Comparison of ENCODE assay signal across 8 cellular contexts in the genomic region with DNA sequence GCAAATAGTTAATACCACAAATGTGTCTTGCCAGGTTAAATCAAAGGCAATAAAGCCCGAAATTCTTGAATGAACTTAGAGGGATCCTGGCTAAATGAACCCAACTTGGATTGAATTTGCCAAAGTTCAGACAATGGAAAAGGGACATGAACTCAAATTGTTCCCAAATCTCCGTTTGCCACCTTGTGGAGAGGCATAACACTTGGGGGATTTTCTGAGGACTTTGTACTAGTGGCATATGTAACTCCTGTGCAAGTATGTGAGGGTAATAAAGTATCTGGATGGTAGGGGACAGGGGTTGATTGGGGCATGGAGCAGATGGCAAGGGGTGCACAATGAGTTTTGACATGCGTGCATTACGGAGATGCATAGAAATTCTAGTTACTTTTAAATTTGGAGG. TPM values are rescaled to one million over a fixed set of nuclear protein-coding genes. Genes with fewer than 3 reads are reported as not detected.
A peak's percentile ranks its signal among the peaks of the same experiment; 100 is the strongest.
DNase-seq lines count a peak whose midpoint lies in the region; FAIRE-seq and TF ChIP-seq lines count a peak whose summit lies in the region.

No MANE protein-coding gene starts in this region.

- H3K4me1 ChIP-seq in hepatocyte (ENCODE audit: insufficient read depth), result peaks cover 14% of the 10 kb centered on the region
- H3K4me1 ChIP-seq in small intestine (ENCODE audit: control insufficient read depth in 2 of 2, insufficient read depth in 1 of 2, low read depth in 1 of 2, low read length in 1 of 2), result peaks cover 0 to 8% of the 10 kb centered on the region in 2 donors

- peaks cover 30% of the 10 kb centered on the region for H3K79me2 ChIP-seq in hepatocyte

- CTCF ChIA-PET in RWPE1 (lab: Yijun Ruan, JAX), result interaction anchor here (2.1 kb wide), 1 partner anchor 14 kb away, joined by 5 read pairs; no protein-coding TSS in a partner anchor

- H3K9me2 ChIP-seq in hepatocyte (replicated peaks; ENCODE audit: insufficient read depth), result no peaks in the 10 kb centered on the region

- WGBS in hepatocyte (ENCODE audit: low lambda C conversion rate, missing lambda C conversion rate), result 43% methylated on average over 4 of the region's 4 CpGs
- 19 to 64% (median 41%) methylated on average over 4 of the region's 4 CpGs for WGBS in small intestine, 3 donors

- H3K4me3 ChIP-seq in HFF-Myc (replicated peaks; ENCODE audit: low read depth, low read length) (peak overlapping the region; percentile 73; the same call in 1 of the 2 replicates), WI38 (ENCODE audit: low read depth, low read length) (peak overlapping the region; percentile 93), hepatocyte (peak overlapping the region; percentile 81), small intestine (ENCODE audit: low read depth in 1 of 2, low read length in 2 of 2) (peak overlapping the region in 1 of 2 donors; percentile 60)

- H3K36me3 ChIP-seq in hepatocyte (replicated peaks; ENCODE audit: insufficient read depth, low read depth) (no peaks in the 10 kb centered on the region), small intestine (ENCODE audit: control insufficient read depth in 2 of 2, insufficient read depth in 2 of 2, low read length in 2 of 2) (no peaks in the 10 kb centered on the region)

- H3K27ac ChIP-seq in hepatocyte, result peak overlapping the region; percentile 97
- peak overlapping the region in 1 of 2 donors; percentile 93 for H3K27ac ChIP-seq in small intestine (ENCODE audit: low read depth in 1 of 2, low read length in 1 of 2)
- no peak overlapping the region for H3K27ac ChIP-seq in RWPE1

- no peaks in the 10 kb centered on the region for H3K9me3 ChIP-seq in hepatocyte (ENCODE audit: low read depth)
- no peaks in the 10 kb centered on the region for H3K9me3 ChIP-seq in small intestine (ENCODE audit: control insufficient read depth, low read depth)

- H3K27me3 ChIP-seq in hepatocyte (no peaks in the 10 kb centered on the region), small intestine (ENCODE audit: control insufficient read depth in 2 of 2, insufficient read depth in 2 of 2, low read length in 2 of 2) (no peaks in the 10 kb centered on the region)

- H3K4me2 ChIP-seq in hepatocyte, result peak overlapping the region; percentile 77

- H4K20me1 ChIP-seq in hepatocyte (ENCODE audit: insufficient read depth, poor library complexity, severe bottlenecking), result no peaks in the 10 kb centered on the region

- no peak overlapping the region for H2AFZ ChIP-seq in hepatocyte

- POLR2A ChIA-PET in RWPE1 (lab: Yijun Ruan, JAX; ENCODE audit: low non-redundant PET), result no interaction called here

- DNase-seq in HFF-Myc (ENCODE audit: extremely low read depth, low read depth) (no peak), hepatocyte (ENCODE audit: low spot score) (peak; percentile 26), small intestine (peak; percentile 26), RWPE1 (ENCODE audit: low spot score) (no peak), OCI-M2 (lab: John Stamatoyannopoulos, UW; ENCODE audit: unreplicated experiment) (no peak), DMS79 (lab: John Stamatoyannopoulos, UW) (no peak), NCI-H1092 treated with DMSO at 0.1 percent for 48 hours (lab: John Stamatoyannopoulos, UW) (no peak)

- TF ChIP-seq CTCF in HFF-Myc (IDR thresholded peaks at IDR 0.05; ENCODE audit: low read depth, low read length, missing control alignments), result no peak
- no peak for TF ChIP-seq CTCF in WI38 (IDR thresholded peaks at IDR 0.05; ENCODE audit: low read depth, low read length)
- TF ChIP-seq CTCF in hepatocyte (IDR thresholded peaks at IDR 0.05; ENCODE audit: poor library complexity), result peak; percentile 20
- no peak for TF ChIP-seq CTCF in RWPE1 (conservative IDR thresholded peaks at IDR 0.05; ENCODE audit: low read depth)

- FAIRE-seq in small intestine (lab: Jason Lieb, UNC), result no peak

RNA-seq across cellular contexts. Expression of gene TCAIM, which starts 1.3 kb away (rescaled TPM):
- 36.3 and 37.4 TPM in 2 replicates for total RNA-seq in hepatocyte
- polyA plus RNA-seq in hepatocyte (19.6 and 20.7 TPM in 2 replicates), small intestine (10 to 100 TPM; 10.5 to 17.3 (median 15.2) TPM)

Comparison
In these comparisons a context has a peak if more than half of its experiments do, and no peak if none do; other contexts are left out.
1. DNase-seq: peak in hepatocyte (single experiment) and small intestine (single experiment); none in HFF-Myc (single experiment), RWPE1 (single experiment), OCI-M2 (single experiment), DMS79 (single experiment) and NCI-H1092 treated with DMSO at 0.1 percent for 48 hours (single experiment).